Comparison of ENCODE assay signal across 8 cellular contexts in genomic region chr10:93745411-93746065, GRCh38. TPM values are rescaled to one million over a fixed set of nuclear protein-coding genes. Genes with fewer than 3 reads are reported as not detected.
DNase-seq lines count a peak whose midpoint lies in the region; ATAC-seq, FAIRE-seq and TF ChIP-seq lines count a peak whose summit lies in the region.

No MANE protein-coding gene starts in this region.

- DNase-seq in D721Med (ENCODE audit: insufficient read length, low spot score) (peak; percentile 43), adipocyte (ENCODE audit: low read depth) (peak; percentile 54), activated gamma-delta T cell treated with Interleukin-2 at 50 U/mL for 16 hours (no peak)
- DNase-seq in natural killer cell treated with Interleukin-12 subunit alpha and Interleukin-12 subunit beta and Interleukin-15 and Interleukin-18, amount 100 ng/mL, for 72 hours (ENCODE audit: low spot score): no peak

- WGBS in liver: 49% methylated on average over 9 of the region's 9 CpGs

- no peak overlapping the region for H3K9ac ChIP-seq in adipocyte (ENCODE audit: low read length)
- H3K9ac ChIP-seq in liver (ENCODE audit: low read depth in 1 of 2, low read length in 2 of 2): no peak overlapping the region

- H3K27me3 ChIP-seq in adipocyte (replicated peaks; ENCODE audit: control insufficient read depth, insufficient read depth, low read length): peaks cover 4% of the 10 kb centered on the region
- H3K27me3 ChIP-seq in liver (ENCODE audit: control insufficient read depth in 4 of 4, insufficient read depth in 4 of 4, low read length in 3 of 4): no peaks in the 10 kb centered on the region

- H3K4me1 Mint-ChIP-seq in natural killer cell treated with Interleukin-12 subunit alpha and Interleukin-12 subunit beta and Interleukin-15 and Interleukin-18, amount 100 ng/mL, for 72 hours (ENCODE audit: low read depth in 2 of 2): no peaks in the 10 kb centered on the region

- H3K36me3 Mint-ChIP-seq in natural killer cell treated with Interleukin-12 subunit alpha and Interleukin-12 subunit beta and Interleukin-15 and Interleukin-18, amount 100 ng/mL, for 72 hours: no peaks in the 10 kb centered on the region

- no peak for ATAC-seq in HG03135 (IDR thresholded peaks at IDR 0.05; ENCODE audit: unreplicated experiment)
- ATAC-seq in GM19397 (IDR thresholded peaks at IDR 0.05; ENCODE audit: unreplicated experiment): no peak
- ATAC-seq in natural killer cell treated with Interleukin-12 subunit alpha and Interleukin-12 subunit beta and Interleukin-15 and Interleukin-18, amount 100 ng/mL, for 72 hours: no peak

- H3K9me3 ChIP-seq in adipocyte (ENCODE audit: control insufficient read depth, low read length): no peaks in the 10 kb centered on the region
- H3K9me3 ChIP-seq in liver (ENCODE audit: control insufficient read depth in 4 of 4, low read length in 3 of 4): no peaks in the 10 kb centered on the region

- no peak for TF ChIP-seq EP300 in Ishikawa (IDR thresholded peaks at IDR 0.05; ENCODE audit: borderline replicate concordance)

- H3K4me1 ChIP-seq in adipocyte (ENCODE audit: control insufficient read depth, insufficient read depth, low read length): peaks cover 17% of the 10 kb centered on the region
- peaks cover 0 to 5% (median 0%) of the 10 kb centered on the region in 4 donors for H3K4me1 ChIP-seq in liver (ENCODE audit: control insufficient read depth in 4 of 4, insufficient read depth in 4 of 4, low read length in 3 of 4)

- FAIRE-seq in D721Med (lab: Jason Lieb, UNC): no peak

- no peak overlapping the region for H3K27ac ChIP-seq in liver (ENCODE audit: low read depth in 1 of 2, low read length in 2 of 2)

- no peak overlapping the region for H3K27ac Mint-ChIP-seq in natural killer cell treated with Interleukin-12 subunit alpha and Interleukin-12 subunit beta and Interleukin-15 and Interleukin-18, amount 100 ng/mL, for 72 hours

- H3K4me3 ChIP-seq in adipocyte (ENCODE audit: low read length) (no peak overlapping the region), liver (ENCODE audit: low read depth in 1 of 3, low read length in 3 of 3) (no peak overlapping the region)

- H3K27me3 Mint-ChIP-seq in natural killer cell treated with Interleukin-12 subunit alpha and Interleukin-12 subunit beta and Interleukin-15 and Interleukin-18, amount 100 ng/mL, for 72 hours: peaks cover 5 to 13% of the 10 kb centered on the region in 2 donors

- TF ChIP-seq RAD21 in Ishikawa (IDR thresholded peaks at IDR 0.05; ENCODE audit: low read depth): peak; percentile 90
- TF ChIP-seq RAD21 in liver (IDR thresholded peaks at IDR 0.05): peak; percentile 89 to 91

- TF ChIP-seq CTCF in D721Med (IDR thresholded peaks at IDR 0.05; ENCODE audit: insufficient read depth, missing control alignments) (peak; percentile 97), liver (IDR thresholded peaks at IDR 0.05; ENCODE audit: low read depth, low read length, missing input control) (peak; percentile 73)

- H3K36me3 ChIP-seq in adipocyte (ENCODE audit: control insufficient read depth, insufficient read depth, low read length, severe bottlenecking) (no peaks in the 10 kb centered on the region), liver (ENCODE audit: control insufficient read depth in 4 of 4, insufficient read depth in 3 of 4, low read depth in 1 of 4, low read length in 3 of 4) (no peaks in the 10 kb centered on the region)

- no peaks in the 10 kb centered on the region for H3K9me3 Mint-ChIP-seq in natural killer cell treated with Interleukin-12 subunit alpha and Interleukin-12 subunit beta and Interleukin-15 and Interleukin-18, amount 100 ng/mL, for 72 hours

- no peak overlapping the region for H3K4me3 Mint-ChIP-seq in natural killer cell treated with Interleukin-12 subunit alpha and Interleukin-12 subunit beta and Interleukin-15 and Interleukin-18, amount 100 ng/mL, for 72 hours

TF ChIP-seq in Ishikawa, 13 proteins besides CTCF, POLR2A, EP300 and RAD21:
- no peak for TF ChIP-seq ZBTB7A (IDR thresholded peaks at IDR 0.05; ENCODE audit: low read depth)
- no peak for TF ChIP-seq YY1 (IDR thresholded peaks at IDR 0.05; ENCODE audit: low read depth)
- TF ChIP-seq FOXM1 (IDR thresholded peaks at IDR 0.05; ENCODE audit: borderline replicate concordance, low read depth): no peak
- no peak for TF ChIP-seq CREB1 (IDR thresholded peaks at IDR 0.05; ENCODE audit: low read depth)
- TF ChIP-seq TCF12 (IDR thresholded peaks at IDR 0.05; ENCODE audit: low read depth): no peak
- no peak for TF ChIP-seq REST (IDR thresholded peaks at IDR 0.05; ENCODE audit: low read depth)
- TF ChIP-seq EGR1 (IDR thresholded peaks at IDR 0.05): no peak
- TF ChIP-seq TAF1 (IDR thresholded peaks at IDR 0.05; ENCODE audit: low read depth): no peak
- no peak for TF ChIP-seq TEAD4 (IDR thresholded peaks at IDR 0.05)

TF ChIP-seq in liver, 16 proteins besides CTCF, POLR2A, EP300 and RAD21:
- TF ChIP-seq EGR1 (IDR thresholded peaks at IDR 0.05; ENCODE audit: low read depth in 2 of 2): no peak

RNA-seq across cellular contexts. Expression of gene LGI1, which starts 12.2 kb away (rescaled TPM):
- total RNA-seq in liver: 1 to 10 TPM in 1 of 2 donors, not detected in 1; 1.2 TPM
- polyA plus RNA-seq in liver: 1 to 10 TPM in 1 of 2 donors, under 1 TPM in 1; 0.28 to 1.1 TPM
- total RNA-seq in natural killer cell treated with Interleukin-12 subunit alpha and Interleukin-12 subunit beta and Interleukin-15 and Interleukin-18, amount 100 ng/mL, for 72 hours: not detected

RNA-seq across cellular contexts. Expression of gene FRA10AC1, which starts 43.1 kb away (rescaled TPM):
- 1 to 10 TPM; 4.8 to 6.9 TPM for total RNA-seq in liver
- polyA plus RNA-seq in liver: 10 to 100 TPM in 1 of 2 donors, 1 to 10 TPM in 1; 2.5 to 19.2 TPM
- 10 to 100 TPM; 11.9 to 17.8 TPM for total RNA-seq in natural killer cell treated with Interleukin-12 subunit alpha and Interleukin-12 subunit beta and Interleukin-15 and Interleukin-18, amount 100 ng/mL, for 72 hours

Comparison
In these comparisons a context has a peak if more than half of its experiments do, and no peak if none do; other contexts are left out.
1. DNase-seq: peak in D721Med (single experiment) and adipocyte (single experiment); none in activated gamma-delta T cell treated with Interleukin-2 at 50 U/mL for 16 hours (single experiment) and natural killer cell treated with Interleukin-12 subunit alpha and Interleukin-12 subunit beta and Interleukin-15 and Interleukin-18, amount 100 ng/mL, for 72 hours (single experiment).